24 cellular contexts compared by ENCODE assay signal in the genomic region with DNA sequence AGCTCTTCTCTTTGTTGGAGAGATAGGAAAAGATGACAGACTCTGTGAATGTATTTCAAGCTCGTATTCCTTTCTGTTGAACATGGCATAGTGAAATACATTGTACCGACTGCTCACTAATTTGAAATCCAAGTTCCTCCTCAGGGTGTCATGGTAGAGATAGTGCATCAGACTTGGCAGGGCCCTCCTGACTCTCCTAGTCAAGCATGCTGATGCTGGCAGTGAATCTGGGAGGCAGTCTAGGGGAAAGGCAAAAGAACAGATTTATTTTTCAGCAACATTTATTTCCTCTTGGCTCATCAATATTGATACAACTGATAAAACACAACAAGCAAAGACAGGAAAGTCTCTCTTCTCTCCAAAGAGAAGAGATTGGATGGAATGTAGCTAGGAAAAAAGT.
"Had no signal": no experiment of that assay in that cellular context is flagged by ENCODE, and none has a peak within 500 bp of the region (broad histone marks: within the 10 kb centered on the region; RNA-seq: fewer than 3 reads in every experiment).

No MANE protein-coding gene starts in this region.

- H3K4me1 ChIP-seq: left lung, lower lobe of right lung, parathyroid adenoma, stomach, testis, thyroid gland, transverse colon, upper lobe of left lung had no signal

- H3K36me3 ChIP-seq: left lung, lower lobe of right lung, stomach, thyroid gland, transverse colon, upper lobe of left lung had no signal

- H3K4me3 ChIP-seq: left lung, lower lobe of right lung, skin epidermis, stomach, testis, thyroid gland, transverse colon, upper lobe of left lung had no signal

- H3K27ac ChIP-seq: left lung, lower lobe of right lung, parathyroid adenoma, skin epidermis, stomach, testis, thyroid gland, transverse colon, upper lobe of left lung had no signal

- DNase-seq: hippocampal formation; kidney glomerular epithelial cell; left colon; left lung; lower lobe of right lung; mammary epithelial cell; mesenchymal stem cell; naive thymus-derived CD8-positive, alpha-beta T cell; nucleus accumbens; stimulated activated CD4-positive, alpha-beta T cell treated with anti-CD3 and anti-CD28 coated beads, Interleukin-12 subunit alpha, Interleukin-12 subunit beta, amount 100 ng/mL, for 4 hours; stimulated activated CD4-positive, alpha-beta T cell treated with anti-CD3 and anti-CD28 coated beads, Interleukin-15, amount 100 ng/mL, for 24 hours; stimulated activated CD4-positive, alpha-beta T cell treated with anti-CD3 and anti-CD28 coated beads, Interleukin-2, amount 100 ng/mL, for 24 hours; stimulated activated CD4-positive, alpha-beta T cell treated with anti-CD3 and anti-CD28 coated beads, Interleukin-4, amount 100 ng/mL, for 1 hour; stimulated activated naive B cell treated with anti-CD40 and anti-IgM and Interleukin-4, amounts not matched to agents 10 μg/mL and 1 μg/mL and 100 μg/mL, for 72 hours; stimulated activated naive CD8-positive, alpha-beta T cell treated with anti-CD3 and anti-CD28 coated beads, Interleukin-15, Interleukin-2, amounts not matched to agents 100 U/mL and 50 U/mL, for 24 hours; stomach; testis; thyroid gland; transverse colon; upper lobe of left lung had no signal

- H3K9me3 ChIP-seq: lower lobe of right lung, testis, thyroid gland, transverse colon had no signal

- ATAC-seq: left colon; left lung; lower lobe of right lung; naive thymus-derived CD8-positive, alpha-beta T cell; right cardiac atrium; sciatic nerve; stimulated activated naive B cell treated with anti-CD40 and anti-IgM and Interleukin-4, amounts not matched to agents 10 μg/mL and 1 μg/mL and 100 μg/mL, for 72 hours; stimulated activated naive CD8-positive, alpha-beta T cell treated with anti-CD3 and anti-CD28 coated beads, Interleukin-15, Interleukin-2, amounts not matched to agents 100 U/mL and 50 U/mL, for 24 hours had no signal

- H3K27me3 ChIP-seq: left lung, stomach, testis, thyroid gland, transverse colon, upper lobe of left lung had no signal
